In genomic region chr4:113116414-113117345, GRCh38 we compare ENCODE assay signal across 12 cellular contexts.
DNase-seq lines count a peak whose midpoint lies in the region; ATAC-seq and TF ChIP-seq lines count a peak whose summit lies in the region.
"Had no signal": no experiment of that assay in that cellular context is flagged by ENCODE, and none has a peak within 500 bp of the region (broad histone marks: within the 10 kb centered on the region; RNA-seq: fewer than 3 reads in every experiment).

No MANE protein-coding gene starts in this region.

- no peak overlapping the region for H3K27ac Mint-ChIP-seq in Calu3 (ENCODE audit: unreplicated experiment)
- no peak overlapping the region for H3K27ac Mint-ChIP-seq in HFFc6
- H3K27ac Mint-ChIP-seq in activated T-cell treated with anti-CD3 and anti-CD28 coated beads, Interleukin-2, amount 50 U/mL, for 24 hours, result no peak overlapping the region
- H3K27ac Mint-ChIP-seq: activated CD4-positive, alpha-beta memory T cell treated with anti-CD3 and anti-CD28 coated beads, Interleukin-2, amount 10 ng/mL, durations not matched to agents 7 days and 5 days; naive thymus-derived CD4-positive, alpha-beta T cell had no signal

- no peaks in the 10 kb centered on the region for H3K9me3 Mint-ChIP-seq in Calu3 (ENCODE audit: low read depth, unreplicated experiment)
- H3K9me3 Mint-ChIP-seq in HFFc6, result no peaks in the 10 kb centered on the region
- H3K9me3 Mint-ChIP-seq in activated T-cell treated with anti-CD3 and anti-CD28 coated beads, Interleukin-2, amount 50 U/mL, for 24 hours, result no peaks in the 10 kb centered on the region
- H3K9me3 Mint-ChIP-seq: activated CD4-positive, alpha-beta memory T cell treated with anti-CD3 and anti-CD28 coated beads, Interleukin-2, amount 10 ng/mL, durations not matched to agents 7 days and 5 days had no signal

- H3K36me3 Mint-ChIP-seq in Calu3 (ENCODE audit: insufficient read depth, unreplicated experiment) (peaks cover 6% of the 10 kb centered on the region), HFFc6 (ENCODE audit: low read depth) (no peaks in the 10 kb centered on the region)
- no peaks in the 10 kb centered on the region for H3K36me3 Mint-ChIP-seq in activated T-cell treated with anti-CD3 and anti-CD28 coated beads, Interleukin-2, amount 50 U/mL, for 24 hours (ENCODE audit: low read depth)
- H3K36me3 Mint-ChIP-seq: naive thymus-derived CD4-positive, alpha-beta T cell had no signal

- no peak for TF ChIP-seq POLR2A in esophagus muscularis mucosa (IDR thresholded peaks at IDR 0.05; ENCODE audit: low read depth)

- H3K36me3 ChIP-seq in esophagus muscularis mucosa (no peaks in the 10 kb centered on the region), neural cell (ENCODE audit: insufficient read depth, low read length) (no peaks in the 10 kb centered on the region)
- H3K36me3 ChIP-seq: ascending aorta, BLaER1 had no signal

- no peaks in the 10 kb centered on the region for H3K9me2 ChIP-seq in neural cell (ENCODE audit: insufficient read depth, low read length)

- intact Hi-C loops in Calu3 (cut with micrococcal nuclease; ENCODE audit: unreplicated experiment) (no loop called here), esophagus muscularis mucosa (cut with DNase I) (no loop called here)

- H3K27me3 ChIP-seq in esophagus muscularis mucosa, result no peaks in the 10 kb centered on the region
- no peaks in the 10 kb centered on the region for H3K27me3 ChIP-seq in neural cell (ENCODE audit: insufficient read depth, low read depth, low read length)
- H3K27me3 ChIP-seq: ascending aorta, BLaER1 had no signal

- H3K4me1 Mint-ChIP-seq in Calu3 (ENCODE audit: low read depth, unreplicated experiment), result peaks cover 19% of the 10 kb centered on the region
- H3K4me1 Mint-ChIP-seq in HFFc6 (ENCODE audit: low read depth), result no peaks in the 10 kb centered on the region
- no peaks in the 10 kb centered on the region for H3K4me1 Mint-ChIP-seq in activated T-cell treated with anti-CD3 and anti-CD28 coated beads, Interleukin-2, amount 50 U/mL, for 24 hours (ENCODE audit: low read depth)
- H3K4me1 Mint-ChIP-seq: activated CD4-positive, alpha-beta memory T cell treated with anti-CD3 and anti-CD28 coated beads, Interleukin-2, amount 10 ng/mL, durations not matched to agents 7 days and 5 days; naive thymus-derived CD4-positive, alpha-beta T cell had no signal

- peaks cover 0 to 11% (median 8%) of the 10 kb centered on the region in 4 donors for H3K4me1 ChIP-seq in esophagus muscularis mucosa
- H3K4me1 ChIP-seq: ascending aorta, BLaER1 had no signal

- H3K27me3 Mint-ChIP-seq in Calu3 (ENCODE audit: unreplicated experiment) (no peaks in the 10 kb centered on the region), HFFc6 (ENCODE audit: insufficient read depth) (peaks cover 2% of the 10 kb centered on the region)
- peaks cover 3% of the 10 kb centered on the region for H3K27me3 Mint-ChIP-seq in activated T-cell treated with anti-CD3 and anti-CD28 coated beads, Interleukin-2, amount 50 U/mL, for 24 hours
- H3K27me3 Mint-ChIP-seq: activated CD4-positive, alpha-beta memory T cell treated with anti-CD3 and anti-CD28 coated beads, Interleukin-2, amount 10 ng/mL, durations not matched to agents 7 days and 5 days had no signal

- DNase-seq in Calu3, result peak; percentile 6
- DNase-seq in NCI-H2196 treated with DMSO at 0.1 percent for 48 hours (lab: John Stamatoyannopoulos, UW; ENCODE audit: unreplicated experiment), result peak; percentile 12
- no peak for DNase-seq in esophagus muscularis mucosa (ENCODE audit: extremely low spot score)
- DNase-seq in HFFc6, result no peak
- no peak for DNase-seq in activated T-cell treated with anti-CD3 and anti-CD28 coated beads, Interleukin-2, amount 50 U/mL, for 24 hours
- DNase-seq: activated CD4-positive, alpha-beta memory T cell treated with anti-CD3 and anti-CD28 coated beads, Interleukin-2, amount 10 ng/mL, durations not matched to agents 7 days and 5 days; naive thymus-derived CD4-positive, alpha-beta T cell had no signal

- CTCF ChIA-PET in Calu3 (lab: Charles Lee), result no interaction called here

- no peak for TF ChIP-seq EP300 in esophagus muscularis mucosa (IDR thresholded peaks at IDR 0.05)
- TF ChIP-seq EP300 in neural cell (conservative IDR thresholded peaks at IDR 0.05; ENCODE audit: poor library complexity, severe bottlenecking), result peak; percentile 40

- H3K4me2 ChIP-seq in neural cell (ENCODE audit: low read length), result peak overlapping the region; percentile 66
- H3K4me2 ChIP-seq: BLaER1 had no signal

- no peaks in the 10 kb centered on the region for H4K20me1 ChIP-seq in neural cell (ENCODE audit: insufficient read depth)
- H4K20me1 ChIP-seq: BLaER1 had no signal

- peak overlapping the region; percentile 51 for H3K9ac ChIP-seq in neural cell (ENCODE audit: low read length)
- H3K9ac ChIP-seq: BLaER1 had no signal

- no peak for ATAC-seq in HG03565 (IDR thresholded peaks at IDR 0.05; ENCODE audit: unreplicated experiment)
- no peak for ATAC-seq in activated CD4-positive, CD25-positive, alpha-beta regulatory T cell treated with anti-CD3 and anti-CD28 coated beads, Interleukin-2, amount 50 U/mL, for 24 hours
- ATAC-seq: naive thymus-derived CD4-positive, alpha-beta T cell had no signal

- no peaks in the 10 kb centered on the region for H3K79me2 ChIP-seq in neural cell (replicated peaks; ENCODE audit: insufficient read depth, low read length)

- 55% methylated on average over 16 of the region's 17 CpGs for WGBS in esophagus muscularis mucosa

- H3K27ac ChIP-seq in esophagus muscularis mucosa (replicated peaks in 1 of 4) (no peak overlapping the region), neural cell (ENCODE audit: low read length) (peak overlapping the region; percentile 64)
- H3K27ac ChIP-seq: ascending aorta, BLaER1 had no signal

- no peaks in the 10 kb centered on the region for H3F3A ChIP-seq in neural cell (ENCODE audit: insufficient read depth, low read length, poor library complexity, severe bottlenecking)

- no TSS peak for BruUV-seq in Calu3 (replicated peaks; lab: Mats Ljungman, UMichigan)

- TF ChIP-seq RAD21 in neural cell (conservative IDR thresholded peaks at IDR 0.05), result no peak

- H3K9me3 ChIP-seq in esophagus muscularis mucosa (no peaks in the 10 kb centered on the region), neural cell (ENCODE audit: low read length) (no peaks in the 10 kb centered on the region)
- H3K9me3 ChIP-seq: ascending aorta, BLaER1 had no signal

- H3K4me3 ChIP-seq in esophagus muscularis mucosa (peak overlapping the region; percentile 10 to 33 (median 24)), neural cell (ENCODE audit: low read length) (peak overlapping the region; percentile 63)
- H3K4me3 ChIP-seq: BLaER1 had no signal

- H3K4me3 Mint-ChIP-seq in Calu3 (ENCODE audit: low read depth, unreplicated experiment), result peak overlapping the region; percentile 69
- no peak overlapping the region for H3K4me3 Mint-ChIP-seq in HFFc6
- H3K4me3 Mint-ChIP-seq in activated T-cell treated with anti-CD3 and anti-CD28 coated beads, Interleukin-2, amount 50 U/mL, for 24 hours, result no peak overlapping the region
- H3K4me3 Mint-ChIP-seq: activated CD4-positive, alpha-beta memory T cell treated with anti-CD3 and anti-CD28 coated beads, Interleukin-2, amount 10 ng/mL, durations not matched to agents 7 days and 5 days; naive thymus-derived CD4-positive, alpha-beta T cell had no signal

- peak overlapping the region; percentile 53 for H2AFZ ChIP-seq in neural cell (ENCODE audit: low read depth, low read length)

- TF ChIP-seq CTCF in Calu3 (IDR thresholded peaks at IDR 0.05; ENCODE audit: unreplicated experiment) (no peak), esophagus muscularis mucosa (IDR thresholded peaks at IDR 0.05) (no peak), neural cell (IDR thresholded peaks at IDR 0.05; ENCODE audit: poor library complexity, severe bottlenecking) (no peak), HFFc6 (IDR thresholded peaks at IDR 0.05) (no peak)

TF ChIP-seq in neural cell, 6 proteins besides CTCF, POLR2A, EP300 and RAD21:
- TF ChIP-seq TAF1 (IDR thresholded peaks at IDR 0.05; ENCODE audit: low read depth) (peak; percentile 43), MXI1 (conservative IDR thresholded peaks at IDR 0.05; ENCODE audit: poor library complexity, severe bottlenecking) (peak; percentile 79), EZH2 (IDR thresholded peaks at IDR 0.05; ENCODE audit: borderline replicate concordance, insufficient read depth, low read length, poor library complexity, severe bottlenecking) (no peak), SMC3 (conservative IDR thresholded peaks at IDR 0.05; ENCODE audit: poor library complexity) (peak; percentile 27), REST (IDR thresholded peaks at IDR 0.05; ENCODE audit: borderline replicate concordance) (peak; percentile 28), POLR2AphosphoS5 (IDR thresholded peaks at IDR 0.05) (peak; percentile 66)
TF ChIP-seq in neural cell: peak in this region for 5.

Comparison
In these comparisons a context has a peak if more than half of its experiments do, and no peak if none do; other contexts are left out.
1. DNase-seq: peak in Calu3 (single experiment) and NCI-H2196 treated with DMSO at 0.1 percent for 48 hours (single experiment); none in esophagus muscularis mucosa (single experiment), HFFc6 (single experiment) and activated T-cell treated with anti-CD3 and anti-CD28 coated beads, Interleukin-2, amount 50 U/mL, for 24 hours (single experiment).